Comparison of ENCODE assay signal across 9 cellular contexts in genomic region chr14:100067971-100068959, GRCh38. TPM values are rescaled to one million over a fixed set of nuclear protein-coding genes. Genes with fewer than 3 reads are reported as not detected.
DNase-seq lines count a peak whose midpoint lies in the region; ATAC-seq and TF ChIP-seq lines count a peak whose summit lies in the region.
"Had no signal": no experiment of that assay in that cellular context is flagged by ENCODE, and none has a peak within 500 bp of the region (broad histone marks: within the 10 kb centered on the region; RNA-seq: fewer than 3 reads in every experiment).

No MANE protein-coding gene starts in this region.

- peak overlapping the region; percentile 93 for H3K4me3 Mint-ChIP-seq in activated T-helper 17 cell treated with anti-CD3 and anti-CD28 coated beads, Interleukin-2, amount 50 U/mL, for 72 hours

- H3K27ac Mint-ChIP-seq in activated T-helper 17 cell treated with anti-CD3 and anti-CD28 coated beads, Interleukin-2, amount 50 U/mL, for 72 hours: peak overlapping the region; percentile 96

- H3K27me3 ChIP-seq in left ventricle myocardium inferior (ENCODE audit: low read depth): no peaks in the 10 kb centered on the region
- H3K27me3 ChIP-seq: tibial artery had no signal

- H3K9me3 Mint-ChIP-seq in activated T-helper 17 cell treated with anti-CD3 and anti-CD28 coated beads, Interleukin-2, amount 50 U/mL, for 72 hours: no peaks in the 10 kb centered on the region

- H3K27me3 Mint-ChIP-seq in activated T-helper 17 cell treated with anti-CD3 and anti-CD28 coated beads, Interleukin-2, amount 50 U/mL, for 72 hours: no peaks in the 10 kb centered on the region

- intact Hi-C loops in left ventricle myocardium inferior (cut with micrococcal nuclease): no loop called here

- ATAC-seq in HG02852 (IDR thresholded peaks at IDR 0.05; ENCODE audit: unreplicated experiment) (peak; percentile 37), GM18520 (IDR thresholded peaks at IDR 0.05; ENCODE audit: unreplicated experiment) (no peak)
- peak; percentile 64 for ATAC-seq in activated T-helper 17 cell treated with anti-CD3 and anti-CD28 coated beads, Interleukin-2, amount 50 U/mL, for 72 hours (replicated peaks)

- H3K27ac ChIP-seq in left ventricle myocardium inferior (replicated peaks): peak overlapping the region; percentile 41
- H3K27ac ChIP-seq: tibial artery had no signal

- TF ChIP-seq CTCF in GM13976 (IDR thresholded peaks at IDR 0.05; ENCODE audit: borderline replicate concordance, control extremely low read depth, extremely low read depth, insufficient read depth, missing control alignments) (no peak), left ventricle myocardium inferior (IDR thresholded peaks at IDR 0.05; ENCODE audit: borderline replicate concordance) (no peak)

- in situ Hi-C loops in GM13976 (cut with MboI; ENCODE audit: low sequenced_read_pairs, unreplicated experiment): no loop called here

- H3K9me3 ChIP-seq in left ventricle myocardium inferior (replicated peaks): no peaks in the 10 kb centered on the region
- H3K9me3 ChIP-seq: tibial artery had no signal

- H3K36me3 Mint-ChIP-seq in activated T-helper 17 cell treated with anti-CD3 and anti-CD28 coated beads, Interleukin-2, amount 50 U/mL, for 72 hours (ENCODE audit: low read depth): peaks cover 82% of the 10 kb centered on the region

- peak overlapping the region; percentile 8 for H3K4me3 ChIP-seq in left ventricle myocardium inferior
- H3K4me3 ChIP-seq: tibial artery had no signal

- H3K4me1 ChIP-seq in left ventricle myocardium inferior: peaks cover 43% of the 10 kb centered on the region

- no peaks in the 10 kb centered on the region for H3K36me3 ChIP-seq in left ventricle myocardium inferior
- H3K36me3 ChIP-seq: tibial artery had no signal

- DNase-seq in GM13976 (ENCODE audit: low spot score) (peak; percentile 36), OCI-M1 (lab: John Stamatoyannopoulos, UW) (peak; percentile 15), left ventricle myocardium inferior (peak; percentile 20), NCI-H1694 (lab: John Stamatoyannopoulos, UW) (no peak)
- DNase-seq in stimulated activated CD4-positive, alpha-beta T cell treated with anti-CD3 and anti-CD28 coated beads, Interleukin-2, amount 100 ng/mL, for 4 hours (ENCODE audit: low read depth): peak; percentile 89

- H3K4me1 Mint-ChIP-seq in activated T-helper 17 cell treated with anti-CD3 and anti-CD28 coated beads, Interleukin-2, amount 50 U/mL, for 72 hours: peaks cover 36% of the 10 kb centered on the region

RNA-seq across cellular contexts. Expression of gene EVL, which starts 3.0 kb away (rescaled TPM):
- 100 to 1,000 TPM; 493 to 560 TPM for total RNA-seq in activated T-helper 17 cell treated with anti-CD3 and anti-CD28 coated beads, Interleukin-2, amount 50 U/mL, for 72 hours
- 39.7 TPM for total RNA-seq in left ventricle myocardium inferior

Comparison
In these comparisons a context has a peak if more than half of its experiments do, and no peak if none do; other contexts are left out.
1. RNA of gene EVL, which starts 3.0 kb away (total RNA-seq): 493 to 560 TPM in activated T-helper 17 cell treated with anti-CD3 and anti-CD28 coated beads, Interleukin-2, amount 50 U/mL, for 72 hours; 39.7 TPM in left ventricle myocardium inferior (single experiment); every median in the first group is over 10 times any median in the second.